Comparison of ENCODE assay signal across 15 cellular contexts in genomic region chr5:135179308-135179980, GRCh38.
A peak's percentile ranks its signal among the peaks of the same experiment; 100 is the strongest.
DNase-seq lines count a peak whose midpoint lies in the region; ATAC-seq, FAIRE-seq and TF ChIP-seq lines count a peak whose summit lies in the region.
"Had no signal": no experiment of that assay in that cellular context is flagged by ENCODE, and none has a peak within 500 bp of the region (broad histone marks: within the 10 kb centered on the region; RNA-seq: fewer than 3 reads in every experiment).

No MANE protein-coding gene starts in this region.

- no peaks in the 10 kb centered on the region for H3K27me3 ChIP-seq in right atrium auricular region
- peaks cover 0 to 11% (median 0%) of the 10 kb centered on the region in 9 donors for H3K27me3 ChIP-seq in heart left ventricle
- no peaks in the 10 kb centered on the region for H3K27me3 ChIP-seq in ovary
- H3K27me3 ChIP-seq: stomach had no signal

- H3K36me3 ChIP-seq in right atrium auricular region = no peaks in the 10 kb centered on the region
- H3K36me3 ChIP-seq in heart left ventricle = no peaks in the 10 kb centered on the region
- H3K36me3 ChIP-seq in ovary = no peaks in the 10 kb centered on the region
- H3K36me3 ChIP-seq: stomach had no signal

- FAIRE-seq in GM12891 (lab: Jason Lieb, UNC) = no peak
- FAIRE-seq: endothelial cell of umbilical vein, keratinocyte had no signal

- no peak for TF ChIP-seq EP300 in ovary (IDR thresholded peaks at IDR 0.05)

- TF ChIP-seq CTCF in right atrium auricular region (IDR thresholded peaks at IDR 0.05) (no peak), heart left ventricle (IDR thresholded peaks at IDR 0.05) (no peak), epithelial cell of proximal tubule (conservative IDR thresholded peaks at IDR 0.05; ENCODE audit: low read depth, low read length) (peak; percentile 6), ovary (IDR thresholded peaks at IDR 0.05) (no peak)

- H3K4me3 ChIP-seq in right atrium auricular region (no peak overlapping the region), heart left ventricle (no peak overlapping the region), epithelial cell of proximal tubule (ENCODE audit: low read depth, low read length) (no peak overlapping the region), ovary (no peak overlapping the region)
- H3K4me3 ChIP-seq: stomach had no signal

- ATAC-seq in heart left ventricle = no peak
- ATAC-seq in GM18868 (IDR thresholded peaks at IDR 0.05; ENCODE audit: unreplicated experiment) = no peak
- ATAC-seq in GM18511 (IDR thresholded peaks at IDR 0.05; ENCODE audit: unreplicated experiment) = no peak

- 54 to 56% (median 55%) methylated on average over 7 to 11 of the region's 11 CpGs for WGBS in heart left ventricle, 4 donors
- WGBS in ovary, 3 donors = 49 to 65% (median 52%) methylated on average over 11 of the region's 11 CpGs

- intact Hi-C loops in heart left ventricle (cut with DNase I) (no loop called here), ovary (cut with DNase I) (no loop called here)

- no peaks in the 10 kb centered on the region for H3K4me1 ChIP-seq in right atrium auricular region
- H3K4me1 ChIP-seq in heart left ventricle = no peaks in the 10 kb centered on the region
- no peaks in the 10 kb centered on the region for H3K4me1 ChIP-seq in ovary (ENCODE audit: insufficient read depth)
- H3K4me1 ChIP-seq: parathyroid adenoma had no signal

- H3K9me3 ChIP-seq in right atrium auricular region = no peaks in the 10 kb centered on the region
- no peaks in the 10 kb centered on the region for H3K9me3 ChIP-seq in heart left ventricle
- H3K9me3 ChIP-seq in ovary = no peaks in the 10 kb centered on the region
- H3K9me3 ChIP-seq: stomach had no signal

- no peak overlapping the region for H3K27ac ChIP-seq in right atrium auricular region
- H3K27ac ChIP-seq in heart left ventricle = no peak overlapping the region
- H3K27ac ChIP-seq in ovary = no peak overlapping the region
- H3K27ac ChIP-seq: parathyroid adenoma, stomach had no signal

- TF ChIP-seq POLR2A in heart left ventricle (IDR thresholded peaks at IDR 0.05) (no peak), GM12891 (IDR thresholded peaks at IDR 0.05; ENCODE audit: low read depth, low read length) (no peak), ovary (IDR thresholded peaks at IDR 0.05) (no peak)

- DNase-seq in right atrium auricular region (ENCODE audit: low spot score) = peak; percentile 18
- DNase-seq in heart left ventricle = no peak
- peak; percentile 72 for DNase-seq in NCI-H774 (lab: John Stamatoyannopoulos, UW)
- DNase-seq in epithelial cell of proximal tubule (ENCODE audit: low read depth) = no peak
- no peak for DNase-seq in GM12891 (ENCODE audit: insufficient read length, low spot score)
- no peak for DNase-seq in ovary
- DNase-seq: activated CD4-positive, alpha-beta T cell treated with anti-CD3 and anti-CD28 coated beads for 48 hours; activated T-cell treated with anti-CD3 and anti-CD28 coated beads for 4 hours; NCI-H2171; stomach had no signal

TF ChIP-seq in GM12891, 5 proteins besides CTCF, POLR2A, EP300 and RAD21:
- TF ChIP-seq POU2F2 (IDR thresholded peaks at IDR 0.05; ENCODE audit: low read depth, low read length) = no peak
- TF ChIP-seq PAX5 (IDR thresholded peaks at IDR 0.05; ENCODE audit: insufficient read depth, low read length, severe bottlenecking) = no peak
- TF ChIP-seq SPI1 (IDR thresholded peaks at IDR 0.05; ENCODE audit: low read depth, low read length) = no peak
- TF ChIP-seq POLR2AphosphoS5 (IDR thresholded peaks at IDR 0.05; ENCODE audit: low read depth, low read length) = no peak
- TF ChIP-seq TAF1 (IDR thresholded peaks at IDR 0.05; ENCODE audit: low read depth, low read length) = no peak

Comparison
In these comparisons a context has a peak if more than half of its experiments do, and no peak if none do; other contexts are left out.
1. DNase-seq: peak in right atrium auricular region (single experiment) and NCI-H774 (single experiment); none in heart left ventricle (0 of 5), epithelial cell of proximal tubule (single experiment), GM12891 (single experiment) and ovary (0 of 5).